In genomic region chr2:221104391-221104811, GRCh38 we compare ENCODE assay signal across 9 cellular contexts.
DNase-seq lines count a peak whose midpoint lies in the region; ATAC-seq and TF ChIP-seq lines count a peak whose summit lies in the region.
"Had no signal": no experiment of that assay in that cellular context is flagged by ENCODE, and none has a peak within 500 bp of the region (broad histone marks: within the 10 kb centered on the region; RNA-seq: fewer than 3 reads in every experiment).

No MANE protein-coding gene starts in this region.

- no peaks in the 10 kb centered on the region for H3K36me3 ChIP-seq in body of pancreas (replicated peaks in 1 of 2; ENCODE audit: insufficient read depth in 1 of 2, low read depth in 2 of 2)
- no peaks in the 10 kb centered on the region for H3K36me3 ChIP-seq in right lobe of liver
- no peaks in the 10 kb centered on the region for H3K36me3 ChIP-seq in upper lobe of right lung
- H3K36me3 ChIP-seq: BLaER1 had no signal

- ATAC-seq in body of pancreas = peak; percentile 38
- ATAC-seq in right lobe of liver = peak; percentile 59 to 81 (median 70)
- ATAC-seq in upper lobe of right lung = peak; percentile 85
- ATAC-seq in activated CD8-positive, alpha-beta memory T cell treated with anti-CD3 and anti-CD28 coated beads, Interleukin-2, amount 10 ng/mL, durations not matched to agents 7 days and 5 days = no peak

- no peaks in the 10 kb centered on the region for H3K9me3 ChIP-seq in body of pancreas
- no peaks in the 10 kb centered on the region for H3K9me3 ChIP-seq in right lobe of liver
- no peaks in the 10 kb centered on the region for H3K9me3 ChIP-seq in upper lobe of right lung

- no peaks in the 10 kb centered on the region for H3K9me3 Mint-ChIP-seq in activated CD8-positive, alpha-beta memory T cell treated with anti-CD3 and anti-CD28 coated beads, Interleukin-2, amount 10 ng/mL, durations not matched to agents 7 days and 5 days (ENCODE audit: low read depth)

- H3K4me3 ChIP-seq in body of pancreas (no peak overlapping the region), right lobe of liver (no peak overlapping the region), upper lobe of right lung (peak overlapping the region; percentile 22)
- H3K4me3 ChIP-seq: BLaER1 had no signal

- H3K4me1 ChIP-seq in body of pancreas (peaks cover 6% of the 10 kb centered on the region), right lobe of liver (no peaks in the 10 kb centered on the region), upper lobe of right lung (peaks cover 13% of the 10 kb centered on the region)
- H3K4me1 ChIP-seq: BLaER1 had no signal

- H3K27ac ChIP-seq in body of pancreas (no peak overlapping the region), right lobe of liver (no peak overlapping the region), upper lobe of right lung (peak overlapping the region; percentile 28)
- H3K27ac ChIP-seq: BLaER1 had no signal

- H3K27ac Mint-ChIP-seq in activated CD8-positive, alpha-beta memory T cell treated with anti-CD3 and anti-CD28 coated beads, Interleukin-2, amount 10 ng/mL, durations not matched to agents 7 days and 5 days = no peak overlapping the region

- no peak for TF ChIP-seq POLR2A in body of pancreas (IDR thresholded peaks at IDR 0.05)
- no peak for TF ChIP-seq POLR2A in right lobe of liver (IDR thresholded peaks at IDR 0.05)

- DNase-seq in NCI-H524 (lab: John Stamatoyannopoulos, UW) = peak; percentile 40 to 79
- no peak for DNase-seq in NCI-H524 treated with DMSO at 0.1 percent for 48 hours (lab: John Stamatoyannopoulos, UW)
- peak in 3 of 4 donors; percentile 20 to 38 (median 25) for DNase-seq in body of pancreas
- peak; percentile 38 to 49 (median 49) for DNase-seq in right lobe of liver
- peak; percentile 67 for DNase-seq in upper lobe of right lung
- no peak for DNase-seq in activated T-cell treated with anti-CD3 and anti-CD28 coated beads for 4 hours
- DNase-seq in activated CD8-positive, alpha-beta memory T cell treated with anti-CD3 and anti-CD28 coated beads, Interleukin-2, amount 10 ng/mL, durations not matched to agents 7 days and 5 days = no peak
- DNase-seq in amniotic stem cell (lab: John Stamatoyannopoulos, UW) = no peak

- no peaks in the 10 kb centered on the region for H3K36me3 Mint-ChIP-seq in activated CD8-positive, alpha-beta memory T cell treated with anti-CD3 and anti-CD28 coated beads, Interleukin-2, amount 10 ng/mL, durations not matched to agents 7 days and 5 days

- intact Hi-C loops in body of pancreas (cut with DNase I) = no loop called here
- intact Hi-C loops in right lobe of liver (cut with DNase I) = no loop called here
- intact Hi-C loops in upper lobe of right lung (cut with DNase I) = no loop called here

- peaks cover 6% of the 10 kb centered on the region for H3K4me1 Mint-ChIP-seq in activated CD8-positive, alpha-beta memory T cell treated with anti-CD3 and anti-CD28 coated beads, Interleukin-2, amount 10 ng/mL, durations not matched to agents 7 days and 5 days

- H3K27me3 Mint-ChIP-seq in activated CD8-positive, alpha-beta memory T cell treated with anti-CD3 and anti-CD28 coated beads, Interleukin-2, amount 10 ng/mL, durations not matched to agents 7 days and 5 days = no peaks in the 10 kb centered on the region

- H3K27me3 ChIP-seq in body of pancreas (no peaks in the 10 kb centered on the region), right lobe of liver (no peaks in the 10 kb centered on the region), upper lobe of right lung (no peaks in the 10 kb centered on the region)
- H3K27me3 ChIP-seq: BLaER1 had no signal

- H3K4me3 Mint-ChIP-seq in activated CD8-positive, alpha-beta memory T cell treated with anti-CD3 and anti-CD28 coated beads, Interleukin-2, amount 10 ng/mL, durations not matched to agents 7 days and 5 days = no peak overlapping the region

- 5 to 8% methylated on average over 12 of the region's 12 CpGs for WGBS in body of pancreas, 2 donors
- 16% methylated on average over 12 of the region's 12 CpGs for WGBS in right lobe of liver (ENCODE audit: insufficient coverage, low coverage, low lambda C conversion rate, missing lambda C conversion rate)

- CTCF ChIA-PET in activated CD8-positive, alpha-beta memory T cell treated with anti-CD3 and anti-CD28 coated beads, Interleukin-2, amount 10 ng/mL, durations not matched to agents 7 days and 5 days (lab: Charles Lee) = interaction anchor here (1.0 kb wide), 1 partner anchor 15 kb away, joined by 3 read pairs; no protein-coding TSS in a partner anchor

- TF ChIP-seq CTCF in body of pancreas (IDR thresholded peaks at IDR 0.05) = no peak
- no peak for TF ChIP-seq CTCF in right lobe of liver (IDR thresholded peaks at IDR 0.05)
- no peak for TF ChIP-seq CTCF in upper lobe of right lung (IDR thresholded peaks at IDR 0.05)

Comparison
In these comparisons a context has a peak if more than half of its experiments do, and no peak if none do; other contexts are left out.
1. DNase-seq: peak in NCI-H524 (2 of 2), body of pancreas (3 of 4), right lobe of liver (3 of 3) and upper lobe of right lung (single experiment); none in NCI-H524 treated with DMSO at 0.1 percent for 48 hours (single experiment), activated T-cell treated with anti-CD3 and anti-CD28 coated beads for 4 hours (single experiment), activated CD8-positive, alpha-beta memory T cell treated with anti-CD3 and anti-CD28 coated beads, Interleukin-2, amount 10 ng/mL, durations not matched to agents 7 days and 5 days (single experiment) and amniotic stem cell (single experiment).